ENCODE assay signal across 9 cellular contexts in the genomic region with DNA sequence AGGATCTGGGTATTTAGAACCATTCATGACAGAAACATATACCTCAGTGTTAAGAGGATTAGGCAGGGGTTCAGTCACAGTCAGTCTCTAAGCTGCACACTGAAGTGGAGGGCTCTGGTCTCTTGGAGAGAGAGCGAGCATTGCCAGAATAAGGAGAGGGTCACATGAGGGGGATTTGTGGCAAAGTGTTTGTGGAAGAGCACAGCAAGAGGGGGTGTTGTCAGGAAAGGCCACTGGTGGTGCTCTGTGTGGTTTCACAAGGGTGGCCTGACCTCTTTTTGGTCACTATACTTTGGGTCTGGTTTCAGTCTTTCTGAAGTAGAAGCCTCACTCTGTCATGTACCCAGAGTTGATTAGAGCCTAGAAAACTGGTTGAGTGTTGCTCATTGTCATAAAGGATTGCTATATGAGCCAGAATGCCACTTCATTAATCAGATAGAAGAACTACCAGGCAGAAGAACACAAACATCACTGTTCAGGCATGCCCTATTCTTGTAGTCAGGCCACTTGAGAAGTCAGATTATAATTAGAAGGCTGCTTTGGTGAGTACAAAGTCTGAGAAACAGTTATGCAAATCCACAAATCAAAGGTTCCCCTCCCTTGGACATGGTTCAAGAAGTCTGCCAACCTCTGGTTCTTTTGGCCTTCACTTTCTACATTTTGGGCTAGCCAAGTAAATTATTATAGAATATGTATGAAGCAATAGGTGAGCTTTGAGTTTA. TPM values are rescaled to one million over a fixed set of nuclear protein-coding genes. Genes with fewer than 3 reads are reported as not detected.
DNase-seq lines count a peak whose midpoint lies in the region; ATAC-seq and TF ChIP-seq lines count a peak whose summit lies in the region.
"Had no signal": no experiment of that assay in that cellular context is flagged by ENCODE, and none has a peak within 500 bp of the region (broad histone marks: within the 10 kb centered on the region; RNA-seq: fewer than 3 reads in every experiment).

No MANE protein-coding gene starts in this region.

- H3K27ac ChIP-seq in mucosa of rectum (ENCODE audit: low read depth in 2 of 2, low read length in 2 of 2) (peak overlapping the region; percentile 77 to 84), upper lobe of right lung (no peak overlapping the region), testis (no peak overlapping the region), prostate gland (no peak overlapping the region)
- H3K27ac ChIP-seq: VCaP had no signal

- H3K27me3 Mint-ChIP-seq in CD14-positive monocyte (ENCODE audit: low read depth in 3 of 3): peaks cover 0 to 2% (median 0%) of the 10 kb centered on the region in 3 donors

- peak overlapping the region in 2 of 7 donors; percentile 53 to 55 for H3K27ac Mint-ChIP-seq in CD14-positive monocyte

- DNase-seq in NCI-H2171 (lab: John Stamatoyannopoulos, UW): peak; percentile 36
- no peak for DNase-seq in upper lobe of right lung
- no peak for DNase-seq in CD14-positive monocyte (ENCODE audit: low spot score)
- DNase-seq in testis: no peak
- no peak for DNase-seq in prostate gland (ENCODE audit: low spot score)

- 100% methylated on average over 1 of the region's 1 CpG for WGBS in testis, 2 donors
- WGBS in prostate gland: 94% methylated on average over 1 of the region's 1 CpG

- H3K4me3 ChIP-seq in mucosa of rectum (ENCODE audit: low read length in 2 of 2) (peak overlapping the region in 1 of 2 donors; percentile 32), upper lobe of right lung (no peak overlapping the region), testis (no peak overlapping the region), prostate gland (no peak overlapping the region)

- TF ChIP-seq POLR2A in testis (IDR thresholded peaks at IDR 0.05): no peak
- no peak for TF ChIP-seq POLR2A in prostate gland (IDR thresholded peaks at IDR 0.05)

- H3K36me3 ChIP-seq in mucosa of rectum (ENCODE audit: control insufficient read depth in 2 of 2, insufficient read depth in 2 of 2, low read length in 2 of 2): peaks cover 8 to 18% of the 10 kb centered on the region in 2 donors
- H3K36me3 ChIP-seq in upper lobe of right lung: peaks cover 35% of the 10 kb centered on the region
- no peaks in the 10 kb centered on the region for H3K36me3 ChIP-seq in testis (ENCODE audit: low read depth, missing control alignments)
- no peaks in the 10 kb centered on the region for H3K36me3 ChIP-seq in prostate gland

- H3K9me3 ChIP-seq in mucosa of rectum (ENCODE audit: control insufficient read depth in 2 of 2, low read length in 2 of 2) (no peaks in the 10 kb centered on the region), upper lobe of right lung (no peaks in the 10 kb centered on the region), testis (no peaks in the 10 kb centered on the region), prostate gland (no peaks in the 10 kb centered on the region)

- ATAC-seq in GM18858 (IDR thresholded peaks at IDR 0.05; ENCODE audit: unreplicated experiment) (peak; percentile 94), HG02588 (IDR thresholded peaks at IDR 0.05; ENCODE audit: unreplicated experiment) (peak; percentile 92), upper lobe of right lung (no peak)

- no peaks in the 10 kb centered on the region for H3K9me3 Mint-ChIP-seq in CD14-positive monocyte

- H3K36me3 Mint-ChIP-seq in CD14-positive monocyte: peaks cover 36 to 41% of the 10 kb centered on the region in 2 donors

- TF ChIP-seq CTCF in upper lobe of right lung (IDR thresholded peaks at IDR 0.05) (no peak), CD14-positive monocyte (IDR thresholded peaks at IDR 0.05) (no peak), testis (IDR thresholded peaks at IDR 0.05) (no peak), prostate gland (IDR thresholded peaks at IDR 0.05) (no peak)

- H3K9ac ChIP-seq in mucosa of rectum (ENCODE audit: low read depth in 1 of 2, low read length in 2 of 2): peak overlapping the region in 1 of 2 donors; percentile 22

- H3K27me3 ChIP-seq in mucosa of rectum (ENCODE audit: control insufficient read depth in 2 of 2, insufficient read depth in 2 of 2, low read length in 2 of 2) (no peaks in the 10 kb centered on the region), upper lobe of right lung (no peaks in the 10 kb centered on the region), testis (no peaks in the 10 kb centered on the region), prostate gland (replicated peaks; ENCODE audit: insufficient read depth) (no peaks in the 10 kb centered on the region)

- peaks cover 9% of the 10 kb centered on the region for H3K4me1 Mint-ChIP-seq in CD14-positive monocyte

- H3K4me3 Mint-ChIP-seq in CD14-positive monocyte: no peak overlapping the region

- H3K4me1 ChIP-seq in mucosa of rectum (ENCODE audit: control insufficient read depth in 2 of 2, insufficient read depth in 2 of 2, low read length in 2 of 2) (peaks cover 19 to 24% of the 10 kb centered on the region in 2 donors), upper lobe of right lung (no peaks in the 10 kb centered on the region), testis (no peaks in the 10 kb centered on the region), prostate gland (replicated peaks) (no peaks in the 10 kb centered on the region)

- intact Hi-C loops in upper lobe of right lung (cut with DNase I) (no loop called here), CD14-positive monocyte (cut with micrococcal nuclease) (no loop called here), testis (cut with DNase I; ENCODE audit: low total_unique reads) (no loop called here), prostate gland (cut with DNase I) (no loop called here)

RNA-seq across cellular contexts. Expression of a gene that starts 8.4 kb away (rescaled TPM):
- total RNA-seq in upper lobe of right lung (39.7 TPM), testis (10 to 100 TPM; 11.5 to 14.9 TPM), prostate gland (10 to 100 TPM; 21.1 to 39.0 TPM)
- polyA plus RNA-seq in CD14-positive monocyte (10 to 100 TPM; 25.4 to 39.7 TPM), testis (ENCODE audit: insufficient read depth, low read depth, low replicate concordance) (16.0 TPM)

RNA-seq across cellular contexts. Expression of a gene that starts 30.2 kb away (rescaled TPM):
- total RNA-seq in upper lobe of right lung (4.9 TPM), testis (10 to 100 TPM in 1 of 2 donors, 1 to 10 TPM in 1; 7.7 to 13.4 TPM), prostate gland (1 to 10 TPM; 2.4 to 4.8 TPM)
- polyA plus RNA-seq in CD14-positive monocyte (1 to 10 TPM; 3.5 to 4.3 TPM), testis (ENCODE audit: insufficient read depth, low read depth, low replicate concordance) (25.8 TPM)

RNA-seq across cellular contexts. Expression of a gene that starts 30.6 kb away (rescaled TPM):
- 44.8 TPM for total RNA-seq in upper lobe of right lung
- polyA plus RNA-seq in CD14-positive monocyte: 10 to 100 TPM; 12.5 to 16.3 TPM
- 100 to 1,000 TPM in 1 of 2 donors, 10 to 100 TPM in 1; 83.7 to 144 TPM for total RNA-seq in testis
- polyA plus RNA-seq in testis (ENCODE audit: insufficient read depth, low read depth, low replicate concordance): 24.1 TPM
- total RNA-seq in prostate gland: 10 to 100 TPM; 20.8 to 45.2 TPM

Comparison
In these comparisons a context has a peak if more than half of its experiments do, and no peak if none do; other contexts are left out.
1. H3K27ac ChIP-seq: peak in mucosa of rectum (2 of 2); none in upper lobe of right lung (single experiment), testis (0 of 2) and prostate gland (0 of 2).